Comparison of ENCODE assay signal across 8 cellular contexts in the genomic region with DNA sequence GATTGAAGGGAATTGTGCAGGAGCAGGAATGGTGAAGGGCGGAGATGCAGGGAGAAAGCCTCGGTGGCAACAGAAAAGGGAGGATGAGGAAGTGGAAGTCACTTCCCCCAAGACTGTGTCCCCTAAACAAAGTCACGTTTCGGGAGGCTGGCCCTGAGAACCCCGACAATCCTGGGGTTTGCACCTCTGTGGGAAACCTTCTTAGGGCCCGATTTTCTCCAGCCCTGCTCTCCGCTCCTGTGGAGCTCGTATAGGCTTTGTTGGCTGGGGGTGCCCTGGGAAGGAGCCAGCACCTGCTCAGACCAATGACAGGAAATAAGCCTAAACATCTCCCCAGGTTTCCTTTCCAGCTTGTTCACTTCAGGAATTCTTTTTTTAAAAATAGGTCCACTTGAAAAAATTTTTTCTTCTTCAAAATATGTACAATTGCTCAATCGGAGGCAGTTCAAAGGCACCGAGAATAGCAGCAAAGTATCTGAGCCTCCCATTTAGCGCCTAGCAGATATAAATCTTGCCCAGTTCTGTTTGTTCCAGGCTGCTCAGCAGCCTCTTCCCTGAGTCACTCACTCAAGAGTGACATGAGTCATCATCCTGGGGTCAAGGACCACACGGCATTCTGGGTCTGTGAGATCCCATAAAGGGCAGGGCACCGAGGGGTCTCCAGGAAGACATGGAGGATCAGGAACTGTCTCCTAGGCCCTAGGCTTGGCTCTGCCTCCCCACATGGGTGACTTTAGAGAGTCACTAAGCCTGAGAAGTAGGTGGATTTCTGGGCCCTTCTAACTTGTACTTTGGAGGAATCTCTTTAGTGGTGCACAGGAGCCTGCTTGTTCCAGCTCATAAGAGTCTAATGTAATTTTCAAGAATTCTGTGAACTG. TPM values are rescaled to one million over a fixed set of nuclear protein-coding genes. Genes with fewer than 3 reads are reported as not detected.
A peak's percentile ranks its signal among the peaks of the same experiment; 100 is the strongest.
DNase-seq lines count a peak whose midpoint lies in the region; ATAC-seq and TF ChIP-seq lines count a peak whose summit lies in the region.

No MANE protein-coding gene starts in this region.

- H3K27me3 Mint-ChIP-seq in osteocyte (ENCODE audit: unreplicated experiment): no peaks in the 10 kb centered on the region

- no peak overlapping the region for H3K27ac ChIP-seq in SJCRH30

- no peaks in the 10 kb centered on the region for H3K27me3 ChIP-seq in SJCRH30

- H3K4me3 ChIP-seq in epithelial cell of proximal tubule (ENCODE audit: low read depth, low read length) (no peak overlapping the region), SJCRH30 (no peak overlapping the region)

- DNase-seq in DMS53 (lab: John Stamatoyannopoulos, UW): peak; percentile 93
- peak; percentile 65 for DNase-seq in NOMO-1 treated with DMSO at 0.1 percent for 48 hours (lab: John Stamatoyannopoulos, UW; ENCODE audit: unreplicated experiment)
- DNase-seq in epithelial cell of proximal tubule (ENCODE audit: low read depth): peak; percentile 66
- DNase-seq in osteocyte (ENCODE audit: extremely low spot score, unreplicated experiment): no peak
- no peak for DNase-seq in effector CD4-positive, alpha-beta T cell
- DNase-seq in SJCRH30: no peak

- no peaks in the 10 kb centered on the region for H3K9me3 Mint-ChIP-seq in osteocyte (ENCODE audit: unreplicated experiment)

- ATAC-seq in GM18520 (IDR thresholded peaks at IDR 0.05; ENCODE audit: unreplicated experiment) (no peak), GM21717 (IDR thresholded peaks at IDR 0.05; ENCODE audit: unreplicated experiment) (no peak)

- H3K4me1 Mint-ChIP-seq in osteocyte (ENCODE audit: unreplicated experiment): peaks cover 83% of the 10 kb centered on the region

- H3K4me1 ChIP-seq in SJCRH30: no peaks in the 10 kb centered on the region

- H3K27ac Mint-ChIP-seq in osteocyte (ENCODE audit: unreplicated experiment): peak overlapping the region; percentile 97

- H3K36me3 Mint-ChIP-seq in osteocyte (ENCODE audit: unreplicated experiment): no peaks in the 10 kb centered on the region

- no peak overlapping the region for H3K4me3 Mint-ChIP-seq in osteocyte (ENCODE audit: unreplicated experiment)

- no peaks in the 10 kb centered on the region for H3K36me3 ChIP-seq in SJCRH30

- TF ChIP-seq CTCF in epithelial cell of proximal tubule (conservative IDR thresholded peaks at IDR 0.05; ENCODE audit: low read depth, low read length) (no peak), osteocyte (IDR thresholded peaks at IDR 0.05) (no peak)

- H3K9me3 ChIP-seq in SJCRH30 (replicated peaks): 0 out of 2 replicates have a peak, but pooled peaks cover 2% of the 10 kb centered on the region

RNA-seq across cellular contexts. Expression of gene IRAG1, which starts 34.0 kb away (rescaled TPM):
- 0.07 TPM in 1 of 2 replicates, not detected in the other for total RNA-seq in epithelial cell of proximal tubule
- 22.2 and 24.0 TPM in 2 replicates for total RNA-seq in osteocyte
- total RNA-seq in SJCRH30 (2014; rRNA removed; shearing (Covaris generic)): not detected in 2 replicates

Comparison
In these comparisons a context has a peak if more than half of its experiments do, and no peak if none do; other contexts are left out.
1. DNase-seq: peak in DMS53 (single experiment), NOMO-1 treated with DMSO at 0.1 percent for 48 hours (single experiment) and epithelial cell of proximal tubule (single experiment); none in osteocyte (single experiment), effector CD4-positive, alpha-beta T cell (single experiment) and SJCRH30 (0 of 2).
2. RNA of gene IRAG1, which starts 34.0 kb away (total RNA-seq): 22.2 to 24.0 TPM in osteocyte; not detected in SJCRH30 and 0.07 TPM in epithelial cell of proximal tubule; every median in the first group is over 10 times any median in the second.